8 cellular contexts compared by ENCODE assay signal in genomic region chr12:118188690-118189371, GRCh38. TPM values are rescaled to one million over a fixed set of nuclear protein-coding genes. Genes with fewer than 3 reads are reported as not detected.
A peak's percentile ranks its signal among the peaks of the same experiment; 100 is the strongest.
DNase-seq lines count a peak whose midpoint lies in the region; ATAC-seq and TF ChIP-seq lines count a peak whose summit lies in the region.

No MANE protein-coding gene starts in this region.

- H3K4me3 ChIP-seq in brain microvascular endothelial cell (ENCODE audit: low read depth, low read length) (peak overlapping the region; percentile 60), stomach (peak overlapping the region; percentile 2 to 35 (median 18)), PC-9 (no peak overlapping the region)

- no peak for ATAC-seq in GM19324 (IDR thresholded peaks at IDR 0.05; ENCODE audit: low FRiP score, unreplicated experiment)

- H3K4me1 ChIP-seq in stomach (peaks cover 0 to 56% (median 20%) of the 10 kb centered on the region in 4 donors), PC-9 (replicated peaks; ENCODE audit: insufficient read depth) (no peaks in the 10 kb centered on the region)

- intact Hi-C loops in stomach (cut with DNase I; ENCODE audit: low total_unique reads), result loop anchor here (5.0 kb wide), 1 partner anchor 183 kb away; the partner anchor contains the start of gene TAOK3
- intact Hi-C loops in PC-9 (cut with micrococcal nuclease; ENCODE audit: unreplicated experiment), result no loop called here

- in situ Hi-C loops in brain microvascular endothelial cell (cut with HindIII; ENCODE audit: low pct_ligation_motif_present, low sequenced_read_pairs), result loop anchor here (25.0 kb wide), 1 partner anchor 173 kb away; the partner anchor contains the start of gene TAOK3

- no peaks in the 10 kb centered on the region; the same call in 1 of the 2 replicates for H3F3A ChIP-seq in PC-9 (ENCODE audit: insufficient read depth, low read depth)

- WGBS in stomach, 5 donors, result 55 to 84% (median 74%) methylated on average over 10 of the region's 10 CpGs

- no peaks in the 10 kb centered on the region for H3K9me3 ChIP-seq in stomach
- H3K9me3 ChIP-seq in PC-9 (ENCODE audit: insufficient read depth, low read depth), result no peaks in the 10 kb centered on the region

- H4K20me1 ChIP-seq in PC-9 (ENCODE audit: insufficient read depth), result no peaks in the 10 kb centered on the region

- H3K27ac ChIP-seq in brain microvascular endothelial cell (peak overlapping the region; percentile 59), stomach (peak overlapping the region in 3 of 5 donors; percentile 47 to 67 (median 59)), PC-9 (no peak overlapping the region)

- no peak overlapping the region for H2AFZ ChIP-seq in PC-9

- no peaks in the 10 kb centered on the region for H3K9me2 ChIP-seq in PC-9 (ENCODE audit: insufficient read depth)

- DNase-seq in NCI-H146 treated with DMSO at 0.1 percent for 48 hours (lab: John Stamatoyannopoulos, UW; ENCODE audit: unreplicated experiment), result peak; percentile 9
- peak; percentile 2 for DNase-seq in brain microvascular endothelial cell
- DNase-seq in iris pigment epithelial cell (ENCODE audit: low read depth), result peak; percentile 61
- no peak for DNase-seq in stomach
- DNase-seq in PC-9, result no peak
- no peak for DNase-seq in stimulated activated CD4-positive, alpha-beta T cell treated with anti-CD3 and anti-CD28 coated beads, Interleukin-4, amount 100 ng/mL, for 4 hours
- DNase-seq in NCI-H1048 (lab: John Stamatoyannopoulos, UW), result no peak

- H3K79me2 ChIP-seq in PC-9 (ENCODE audit: low read depth), result no peaks in the 10 kb centered on the region

- H3K36me3 ChIP-seq in brain microvascular endothelial cell (replicated peaks) (peaks cover 7% of the 10 kb centered on the region), stomach (peaks cover 0 to 13% (median 11%) of the 10 kb centered on the region in 4 donors), PC-9 (ENCODE audit: low read depth) (no peaks in the 10 kb centered on the region; the same call in 1 of the 2 replicates)

- POLR2A ChIA-PET in PC-9 (lab: Charles Lee; ENCODE audit: unreplicated experiment), result no interaction called here

- CTCF ChIA-PET in PC-9 (lab: Charles Lee), result no interaction called here

- BruUV-seq in PC-9 (replicated peaks; lab: Mats Ljungman, UMichigan), result no TSS peak

- no peak for TF ChIP-seq POLR2A in stomach (IDR thresholded peaks at IDR 0.05)

- H3K27me3 ChIP-seq in brain microvascular endothelial cell (replicated peaks) (no peaks in the 10 kb centered on the region), stomach (no peaks in the 10 kb centered on the region), PC-9 (ENCODE audit: insufficient read depth, low read depth) (no peaks in the 10 kb centered on the region)

- no peak overlapping the region for H3K4me2 ChIP-seq in PC-9

- no peak for TF ChIP-seq EP300 in stomach (IDR thresholded peaks at IDR 0.05)

- TF ChIP-seq CTCF in brain microvascular endothelial cell (IDR thresholded peaks at IDR 0.05; ENCODE audit: low read depth, low read length, missing control alignments) (no peak), stomach (IDR thresholded peaks at IDR 0.05) (no peak), PC-9 (conservative IDR thresholded peaks at IDR 0.05) (no peak)

RNA-seq across cellular contexts. Expression of gene PEBP1, which starts 52.9 kb away (rescaled TPM):
- total RNA-seq in stomach (100 to 1,000 TPM; 105 to 274 (median 165) TPM), PC-9 (2021) (188 and 189 TPM in 2 replicates)
- 100 to 1,000 TPM; 221 to 303 (median 223) TPM for polyA plus RNA-seq in stomach

Comparison
In these comparisons a context has a peak if more than half of its experiments do, and no peak if none do; other contexts are left out.
1. DNase-seq: peak in NCI-H146 treated with DMSO at 0.1 percent for 48 hours (single experiment), brain microvascular endothelial cell (single experiment) and iris pigment epithelial cell (single experiment); none in stomach (single experiment), PC-9 (0 of 2), stimulated activated CD4-positive, alpha-beta T cell treated with anti-CD3 and anti-CD28 coated beads, Interleukin-4, amount 100 ng/mL, for 4 hours (0 of 2) and NCI-H1048 (single experiment).